In the genomic region with DNA sequence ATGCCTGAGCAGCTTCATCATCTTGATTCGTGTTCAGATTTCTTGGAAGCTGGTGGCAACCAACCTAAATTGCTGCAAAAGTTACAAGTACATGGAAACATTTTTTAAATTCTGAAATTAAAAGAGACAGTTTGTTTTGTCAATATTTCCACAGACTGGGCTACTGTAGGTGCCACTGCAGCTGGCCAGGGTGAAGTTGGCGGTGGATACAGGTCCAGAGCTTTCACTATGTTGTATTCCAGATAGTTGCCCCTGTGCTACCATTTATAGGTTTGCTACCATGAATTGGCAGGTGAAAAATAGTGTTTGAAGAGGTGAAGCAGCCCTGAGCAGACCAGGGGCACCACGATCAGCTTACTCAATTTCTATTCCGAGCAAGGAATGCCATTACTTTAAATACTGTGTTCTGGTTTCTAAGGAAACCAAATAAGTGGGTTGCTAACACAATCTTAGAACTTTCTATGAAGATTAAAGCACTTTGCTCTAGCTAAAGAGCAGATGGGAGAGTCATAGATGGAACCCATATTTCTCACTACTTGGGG, we compare ENCODE assay signal across 19 cellular contexts. TPM values are rescaled to one million over a fixed set of nuclear protein-coding genes. Genes with fewer than 3 reads are reported as not detected.
A peak's percentile ranks its signal among the peaks of the same experiment; 100 is the strongest.
DNase-seq lines count a peak whose midpoint lies in the region; ATAC-seq and TF ChIP-seq lines count a peak whose summit lies in the region.
"Had no signal": no experiment of that assay in that cellular context is flagged by ENCODE, and none has a peak within 500 bp of the region (broad histone marks: within the 10 kb centered on the region; RNA-seq: fewer than 3 reads in every experiment).

No MANE protein-coding gene starts in this region.

- no peak for TF ChIP-seq POLR2A in breast epithelium (IDR thresholded peaks at IDR 0.05)
- TF ChIP-seq POLR2A in upper lobe of left lung (IDR thresholded peaks at IDR 0.05): no peak

- H3K79me2 ChIP-seq in mammary epithelial cell (ENCODE audit: insufficient read depth, low read length): no peaks in the 10 kb centered on the region

- H4K20me1 ChIP-seq in mammary epithelial cell (ENCODE audit: insufficient read depth, low read length): no peaks in the 10 kb centered on the region

- 56% methylated on average over 4 of the region's 4 CpGs for WGBS in mammary epithelial cell (ENCODE audit: low coverage, missing lambda C conversion rate)
- WGBS in upper lobe of left lung, 2 donors: 48 to 58% methylated on average over 4 of the region's 4 CpGs

- no peaks in the 10 kb centered on the region for H3K36me3 ChIP-seq in breast epithelium
- H3K36me3 ChIP-seq in mammary epithelial cell (ENCODE audit: insufficient read depth, low read length): no peaks in the 10 kb centered on the region
- peaks cover 0 to 12% (median 0%) of the 10 kb centered on the region in 4 donors for H3K36me3 ChIP-seq in upper lobe of left lung
- H3K36me3 ChIP-seq: SJSA1 had no signal

- peak overlapping the region; percentile 41 for H3K27ac Mint-ChIP-seq in mesothelial cell of epicardium
- H3K27ac Mint-ChIP-seq: activated CD4-positive, alpha-beta T cell treated with anti-CD3 and anti-CD28 coated beads for 36 hours; CD14-positive monocyte had no signal

- H3K27ac ChIP-seq in breast epithelium (peak overlapping the region; percentile 41 to 70), mammary epithelial cell (ENCODE audit: insufficient read depth, low read depth, low read length) (no peak overlapping the region), coronary artery (peak overlapping the region; percentile 65 to 88), upper lobe of left lung (no peak overlapping the region)
- H3K27ac ChIP-seq: neutrophil, SJSA1 had no signal

- no peak overlapping the region for H3K9ac ChIP-seq in mammary epithelial cell (ENCODE audit: insufficient read depth, low read length)

- peaks cover 26% of the 10 kb centered on the region for H3K4me1 Mint-ChIP-seq in mesothelial cell of epicardium
- H3K4me1 Mint-ChIP-seq: activated CD4-positive, alpha-beta T cell treated with anti-CD3 and anti-CD28 coated beads for 36 hours; CD14-positive monocyte had no signal

- H3K4me3 ChIP-seq in breast epithelium (no peak overlapping the region), mammary epithelial cell (replicated peaks in 1 of 3; ENCODE audit: insufficient read depth in 1 of 3, low read depth in 2 of 3, low read length in 3 of 3) (no peak overlapping the region), coronary artery (peak overlapping the region; percentile 44), upper lobe of left lung (no peak overlapping the region)
- H3K4me3 ChIP-seq: SJSA1 had no signal

- ATAC-seq in upper lobe of left lung (ENCODE audit: low FRiP score in 2 of 2): peak; percentile 28 to 65
- ATAC-seq: activated CD4-positive, alpha-beta T cell treated with anti-CD3 and anti-CD28 coated beads for 36 hours; esophagus mucosa had no signal

- H3K4me1 ChIP-seq in breast epithelium (peaks cover 0 to 8% of the 10 kb centered on the region in 2 donors), mammary epithelial cell (ENCODE audit: insufficient read depth, low read length) (no peaks in the 10 kb centered on the region), upper lobe of left lung (peaks cover 0 to 6% (median 3%) of the 10 kb centered on the region in 4 donors)
- H3K4me1 ChIP-seq: SJSA1 had no signal

- H3K9me3 Mint-ChIP-seq in mesothelial cell of epicardium: no peaks in the 10 kb centered on the region

- no peak overlapping the region for H2AFZ ChIP-seq in mammary epithelial cell (ENCODE audit: low read depth, low read length)

- no peak for TF ChIP-seq EP300 in upper lobe of left lung (IDR thresholded peaks at IDR 0.05)

- intact Hi-C loops in breast epithelium (cut with DNase I; ENCODE audit: low total_unique reads): no loop called here
- intact Hi-C loops in mammary epithelial cell (cut with micrococcal nuclease): no loop called here

- H3K27me3 ChIP-seq in breast epithelium (no peaks in the 10 kb centered on the region), mammary epithelial cell (ENCODE audit: insufficient read depth, low read length) (no peaks in the 10 kb centered on the region), upper lobe of left lung (no peaks in the 10 kb centered on the region)
- H3K27me3 ChIP-seq: SJSA1 had no signal

- no TSS peak for BruUV-seq in mammary epithelial cell (replicated peaks; lab: Mats Ljungman, UMichigan)

- no peaks in the 10 kb centered on the region for H3K9me3 ChIP-seq in breast epithelium
- H3K9me3 ChIP-seq in mammary epithelial cell (replicated peaks; ENCODE audit: insufficient read depth, low read length): no peaks in the 10 kb centered on the region
- H3K9me3 ChIP-seq in upper lobe of left lung: no peaks in the 10 kb centered on the region
- H3K9me3 ChIP-seq: neutrophil, SJSA1 had no signal

- no peak for DNase-seq in breast epithelium (ENCODE audit: low spot score in 2 of 2)
- DNase-seq in mammary epithelial cell: no peak
- DNase-seq in coronary artery (ENCODE audit: low spot score): peak; percentile 72
- no peak for DNase-seq in mesothelial cell of epicardium (ENCODE audit: low spot score in 2 of 2, unreplicated experiment in 2 of 2)
- DNase-seq in upper lobe of left lung: no peak
- no peak for DNase-seq in NK-92 treated with Interleukin-12 subunit alpha and Interleukin-12 subunit beta, amount 100 ng/mL, for 24 hours (lab: John Stamatoyannopoulos, UW)
- no peak for DNase-seq in NCI-H510A treated with DMSO at 0.1 percent for 48 hours (lab: John Stamatoyannopoulos, UW)
- DNase-seq in activated naive CD4-positive, alpha-beta T cell (lab: John Stamatoyannopoulos, UW): no peak
- DNase-seq: 8988T; activated CD4-positive, alpha-beta T cell treated with anti-CD3 and anti-CD28 coated beads for 36 hours; activated naive CD4-positive, alpha-beta T cell treated with anti-CD3 and anti-CD28 coated beads, Interleukin-2, amount 50 U/mL, for 16 hours; DMS153; KBM-7; NCI-H2107; NCI-H69 had no signal

- CTCF ChIA-PET in mammary epithelial cell (lab: Charles Lee; ENCODE audit: low non-redundant PET): no interaction called here

- dilution Hi-C loops in mammary epithelial cell (cut with HindIII; ENCODE audit: low sequenced_read_pairs): no loop called here

- TF ChIP-seq CTCF in breast epithelium (IDR thresholded peaks at IDR 0.05): no peak
- no peak for TF ChIP-seq CTCF in mammary epithelial cell (conservative IDR thresholded peaks at IDR 0.05 in 1 of 2, IDR thresholded peaks at IDR 0.05 in 1 of 2; ENCODE audit: extremely low read depth in 1 of 2, insufficient read depth in 1 of 2, low read depth in 1 of 2, low read length in 2 of 2)
- no peak for TF ChIP-seq CTCF in coronary artery (IDR thresholded peaks at IDR 0.05)
- no peak for TF ChIP-seq CTCF in mesothelial cell of epicardium (IDR thresholded peaks at IDR 0.05; ENCODE audit: unreplicated experiment)
- no peak for TF ChIP-seq CTCF in upper lobe of left lung (IDR thresholded peaks at IDR 0.05)

- in situ Hi-C loops in mammary epithelial cell (cut with MboI; ENCODE audit: low sequenced_read_pairs in 2 of 2): no loop called here

- H3K4me2 ChIP-seq in mammary epithelial cell (ENCODE audit: insufficient read depth, low read depth, low read length): no peak overlapping the region

- no peaks in the 10 kb centered on the region for H3K27me3 Mint-ChIP-seq in mesothelial cell of epicardium (ENCODE audit: low read depth)

- H3K36me3 Mint-ChIP-seq in mesothelial cell of epicardium: peaks cover 3% of the 10 kb centered on the region

- no peak overlapping the region for H3K4me3 Mint-ChIP-seq in mesothelial cell of epicardium
- H3K4me3 Mint-ChIP-seq: activated CD4-positive, alpha-beta T cell treated with anti-CD3 and anti-CD28 coated beads for 36 hours; CD14-positive monocyte had no signal

RNA-seq across cellular contexts. Expression of gene SHC4, which starts 21.2 kb away (rescaled TPM):
- total RNA-seq in breast epithelium (1 to 10 TPM in 2 of 3 donors, under 1 TPM in 1; 0.16 to 4.0 (median 1.3) TPM), mammary epithelial cell (10 to 100 TPM in 1 of 2 donors, 1 to 10 TPM in 1; 5.5 to 23.8 TPM), mesothelial cell of epicardium (0.58 to 0.90 TPM (median 0.64 TPM) in 3 replicates), upper lobe of left lung (under 1 TPM in 4 of 6 donors, not detected in 2; under 0.01 to 0.59 (median 0.20) TPM)
- polyA plus RNA-seq in mammary epithelial cell: 3.0 TPM
- polyA minus RNA-seq in mammary epithelial cell: 1.9 TPM
- total RNA-seq: esophagus mucosa had no signal
- polyA plus RNA-seq: CD14-positive monocyte had no signal

Comparison
In these comparisons a context has a peak if more than half of its experiments do, and no peak if none do; other contexts are left out.
1. H3K27ac ChIP-seq: peak in breast epithelium (2 of 2) and coronary artery (2 of 2); none in mammary epithelial cell (single experiment) and upper lobe of left lung (0 of 4).